ENCODE assay signal across 30 cellular contexts in the genomic region with DNA sequence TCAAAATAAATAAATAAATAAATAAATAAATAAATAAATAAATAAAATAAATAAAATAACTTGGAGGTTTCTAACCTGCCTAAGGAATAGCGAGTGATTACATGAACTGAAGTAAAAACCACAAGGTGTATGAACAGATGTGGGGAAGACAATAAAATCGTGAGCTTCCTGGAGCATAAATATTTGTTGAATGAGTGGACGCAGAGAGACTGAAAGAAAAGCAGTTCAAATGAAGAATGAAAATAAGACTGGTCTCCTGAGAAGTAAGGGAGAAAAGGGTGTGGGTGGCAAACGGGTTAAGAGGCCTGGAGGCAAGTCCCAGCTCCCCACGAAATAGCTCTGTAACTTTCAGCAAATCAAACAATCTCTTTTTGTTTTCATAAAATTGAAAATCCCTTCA. TPM values are rescaled to one million over a fixed set of nuclear protein-coding genes. Genes with fewer than 3 reads are reported as not detected.
DNase-seq lines count a peak whose midpoint lies in the region; ATAC-seq and TF ChIP-seq lines count a peak whose summit lies in the region.
"Had no signal": no experiment of that assay in that cellular context is flagged by ENCODE, and none has a peak within 500 bp of the region (broad histone marks: within the 10 kb centered on the region; RNA-seq: fewer than 3 reads in every experiment).

No MANE protein-coding gene starts in this region.

- H3K27me3 ChIP-seq in RWPE2 (ENCODE audit: insufficient read depth, poor library complexity, severe bottlenecking) (no peaks in the 10 kb centered on the region), foreskin keratinocyte (no peaks in the 10 kb centered on the region)
- H3K27me3 ChIP-seq: ascending aorta, esophagus squamous epithelium, gastrocnemius medialis, tibial nerve had no signal

- H3K27ac ChIP-seq in RWPE2 (ENCODE audit: poor library complexity, severe bottlenecking) (peak overlapping the region; percentile 87), foreskin keratinocyte (peak overlapping the region; percentile 97)
- H3K27ac ChIP-seq: ascending aorta, esophagus squamous epithelium, gastrocnemius medialis, left ventricle myocardium inferior, tibial nerve, VCaP had no signal

- H3K9me3 ChIP-seq in RWPE2 (ENCODE audit: severe bottlenecking) = no peaks in the 10 kb centered on the region
- H3K9me3 ChIP-seq: ascending aorta, esophagus squamous epithelium, gastrocnemius medialis, left ventricle myocardium inferior, tibial nerve had no signal

- no peak for TF ChIP-seq CTCF in RWPE2 (IDR thresholded peaks at IDR 0.05; ENCODE audit: poor library complexity, severe bottlenecking)
- TF ChIP-seq CTCF in foreskin keratinocyte (conservative IDR thresholded peaks at IDR 0.05) = no peak

- H3K36me3 ChIP-seq in RWPE2 (ENCODE audit: low read depth) = no peaks in the 10 kb centered on the region
- H3K36me3 ChIP-seq: ascending aorta, gastrocnemius medialis, left ventricle myocardium inferior had no signal

- peaks cover 43% of the 10 kb centered on the region for H3K4me1 ChIP-seq in RWPE2 (ENCODE audit: insufficient read depth, poor library complexity, severe bottlenecking)
- peaks cover 44% of the 10 kb centered on the region for H3K4me1 ChIP-seq in foreskin keratinocyte
- H3K4me1 ChIP-seq: ascending aorta, gastrocnemius medialis had no signal

- DNase-seq in A172 (ENCODE audit: low spot score) (peak; percentile 79), HPDE6-E6E7 (ENCODE audit: extremely low spot score) (peak; percentile 43), RWPE2 (ENCODE audit: low spot score) (no peak), foreskin keratinocyte (peak; percentile 95 to 97), NCI-H146 treated with DMSO at 0.1 percent for 48 hours (lab: John Stamatoyannopoulos, UW; ENCODE audit: unreplicated experiment) (no peak), Ammon's horn (ENCODE audit: low spot score) (no peak)
- no peak for DNase-seq in stimulated activated CD4-positive, alpha-beta T cell treated with anti-CD3 and anti-CD28 coated beads, Interleukin-4, amount 100 ng/mL, for 24 hours
- DNase-seq: 8988T; activated CD4-positive, alpha-beta T cell treated with anti-CD3 and anti-CD28 coated beads, Interleukin-2, amount 10 ng/mL, durations not matched to agents 24 days and 14 days; activated effector memory CD4-positive, alpha-beta T cell treated with anti-CD3 and anti-CD28 coated beads, Interleukin-2, amount 50 U/mL, for 16 hours; activated naive CD8-positive, alpha-beta T cell treated with anti-CD3 and anti-CD28 coated beads, Interleukin-2, amount 10 ng/mL, durations not matched to agents 7 days and 5 days; activated T-cell treated with anti-CD3 and anti-CD28 coated beads, Interleukin-2, amount 50 U/mL, for 1 hour; CD4-positive, alpha-beta memory T cell; DMS 273 treated with DMSO at 0.1 percent for 48 hours; endodermal cell; esophagus squamous epithelium; gastrocnemius medialis; hippocampal formation; left ventricle myocardium inferior; midbrain; naive thymus-derived CD4-positive, alpha-beta T cell; NCI-H187; NCI-H526 had no signal

- H3K4me3 ChIP-seq in RWPE2 (ENCODE audit: severe bottlenecking) = no peak overlapping the region
- H3K4me3 ChIP-seq: ascending aorta, esophagus squamous epithelium, gastrocnemius medialis, left ventricle myocardium inferior, tibial nerve had no signal

- peak; percentile 67 for ATAC-seq in RWPE2 (ENCODE audit: low read depth)
- peak; percentile 57 for ATAC-seq in foreskin keratinocyte
- ATAC-seq in GM19397 (IDR thresholded peaks at IDR 0.05; ENCODE audit: unreplicated experiment) = no peak
- ATAC-seq: gastrocnemius medialis; naive thymus-derived CD4-positive, alpha-beta T cell had no signal

RNA-seq across cellular contexts. Expression of gene CHML, which starts 33.6 kb away (rescaled TPM):
- total RNA-seq in A172 (2014; rRNA removed; shearing (Covaris generic)) = 45.7 and 55.4 TPM in 2 replicates
- total RNA-seq in foreskin keratinocyte = 14.1 and 17.5 TPM in 2 replicates
- polyA plus RNA-seq in foreskin keratinocyte = 1.9 and 2.5 TPM in 2 replicates

RNA-seq across cellular contexts. Expression of gene OPN3, which starts 33.6 kb away (rescaled TPM):
- 12.1 and 22.8 TPM in 2 replicates for total RNA-seq in A172 (2014; rRNA removed; shearing (Covaris generic))
- 35.7 and 36.7 TPM in 2 replicates for total RNA-seq in foreskin keratinocyte
- polyA plus RNA-seq in foreskin keratinocyte = 23.3 and 28.6 TPM in 2 replicates

RNA-seq across cellular contexts. Expression of gene WDR64, which starts 45.5 kb away (rescaled TPM):
- total RNA-seq in A172 (2014; rRNA removed; shearing (Covaris generic)) = not detected in 2 replicates
- total RNA-seq in foreskin keratinocyte = not detected in 2 replicates
- polyA plus RNA-seq in foreskin keratinocyte = not detected in 2 replicates
- total RNA-seq: activated CD4-positive, alpha-beta T cell treated with anti-CD3 and anti-CD28 coated beads, Interleukin-2, amount 10 ng/mL, durations not matched to agents 24 days and 14 days; activated CD8-positive, alpha-beta memory T cell treated with anti-CD3 and anti-CD28 coated beads for 36 hours; ascending aorta; CD4-positive, alpha-beta memory T cell; endodermal cell; esophagus squamous epithelium; G401; left ventricle myocardium inferior; pulmonary artery endothelial cell had no signal

Comparison
In these comparisons a context has a peak if more than half of its experiments do, and no peak if none do; other contexts are left out.
1. DNase-seq: peak in A172 (single experiment), HPDE6-E6E7 (single experiment) and foreskin keratinocyte (2 of 2); none in RWPE2 (single experiment), NCI-H146 treated with DMSO at 0.1 percent for 48 hours (single experiment), Ammon's horn (single experiment) and stimulated activated CD4-positive, alpha-beta T cell treated with anti-CD3 and anti-CD28 coated beads, Interleukin-4, amount 100 ng/mL, for 24 hours (single experiment).